1 cellular context compared by ENCODE assay signal in genomic region chr21:33552093-33552998, GRCh38.
A peak's percentile ranks its signal among the peaks of the same experiment; 100 is the strongest.
TF ChIP-seq lines count a peak whose summit lies in the region.

No MANE protein-coding gene starts in this region.

TF ChIP-seq in HepG2, 621 proteins besides CTCF, POLR2A, EP300 and RAD21 (continued from another document):
- TF ChIP-seq ZNF318 (CRISPR knock-in tag; IDR thresholded peaks at IDR 0.05), result no peak
- no peak for TF ChIP-seq ZNF549 (CRISPR knock-in tag; IDR thresholded peaks at IDR 0.05)
- no peak for TF ChIP-seq ZXDC (CRISPR knock-in tag; IDR thresholded peaks at IDR 0.05)
- no peak for TF ChIP-seq ARNTL (CRISPR knock-in tag; IDR thresholded peaks at IDR 0.05)
- no peak for TF ChIP-seq DNMT1 (CRISPR knock-in tag; IDR thresholded peaks at IDR 0.05)
- TF ChIP-seq ZNF556 (CRISPR knock-in tag; IDR thresholded peaks at IDR 0.05; ENCODE audit: borderline replicate concordance), result no peak
- TF ChIP-seq ZFP36L1 (CRISPR knock-in tag; IDR thresholded peaks at IDR 0.05), result no peak
- no peak for TF ChIP-seq ZNF530 (CRISPR knock-in tag; IDR thresholded peaks at IDR 0.05; ENCODE audit: low read depth)
- TF ChIP-seq ZNF224 (CRISPR knock-in tag; IDR thresholded peaks at IDR 0.05), result no peak
- TF ChIP-seq RCOR2 (CRISPR knock-in tag; IDR thresholded peaks at IDR 0.05), result no peak
- no peak for TF ChIP-seq BORCS8-MEF2B (CRISPR knock-in tag; IDR thresholded peaks at IDR 0.05)
- TF ChIP-seq E2F1 (CRISPR knock-in tag; IDR thresholded peaks at IDR 0.05), result no peak
- no peak for TF ChIP-seq EZH2 (conservative IDR thresholded peaks at IDR 0.05; ENCODE audit: low read depth, low read length)
- TF ChIP-seq KDM5A (IDR thresholded peaks at IDR 0.05; ENCODE audit: borderline replicate concordance, low read length), result no peak
- no peak for TF ChIP-seq ZEB1 (IDR thresholded peaks at IDR 0.05; ENCODE audit: insufficient replicate concordance, low read depth)
- no peak for TF ChIP-seq FOXP1 (IDR thresholded peaks at IDR 0.05)
- no peak for TF ChIP-seq FOXP1 (CRISPR knock-in tag; IDR thresholded peaks at IDR 0.05)
- no peak for TF ChIP-seq ZNF83 (CRISPR knock-in tag; IDR thresholded peaks at IDR 0.05; ENCODE audit: borderline replicate concordance)
- no peak for TF ChIP-seq CEBPG (CRISPR knock-in tag; IDR thresholded peaks at IDR 0.05)
- no peak for TF ChIP-seq ZNF44 (CRISPR knock-in tag; IDR thresholded peaks at IDR 0.05)
- no peak for TF ChIP-seq NFATC3 (CRISPR knock-in tag; IDR thresholded peaks at IDR 0.05)
- TF ChIP-seq SNAPC2 (CRISPR knock-in tag; IDR thresholded peaks at IDR 0.05), result no peak
- TF ChIP-seq SYNCRIP (IDR thresholded peaks at IDR 0.05; ENCODE audit: insufficient read depth, low read depth, low read length), result no peak
- no peak for TF ChIP-seq MTF1 (CRISPR knock-in tag; IDR thresholded peaks at IDR 0.05)
- TF ChIP-seq ZSCAN21 (CRISPR knock-in tag; IDR thresholded peaks at IDR 0.05; ENCODE audit: borderline replicate concordance), result no peak
- TF ChIP-seq PCBP2 (optimal IDR thresholded peaks at IDR 0.05; ENCODE audit: low read depth, low read length, poor library complexity, severe bottlenecking), result no peak
- peak; percentile 33; the same call in 1 of the 2 replicates for TF ChIP-seq ZBTB33 (CRISPR knock-in tag; IDR thresholded peaks at IDR 0.05)
- no peak for TF ChIP-seq ATM (IDR thresholded peaks at IDR 0.05; ENCODE audit: borderline replicate concordance)
- TF ChIP-seq ZFP41 (CRISPR knock-in tag; IDR thresholded peaks at IDR 0.05; ENCODE audit: borderline replicate concordance), result no peak
- no peak for TF ChIP-seq ZNF879 (CRISPR knock-in tag; IDR thresholded peaks at IDR 0.05)
- no peak for TF ChIP-seq CENPBD1 (CRISPR knock-in tag; IDR thresholded peaks at IDR 0.05; ENCODE audit: borderline replicate concordance, low read depth)
- TF ChIP-seq KMT2B (CRISPR knock-in tag; IDR thresholded peaks at IDR 0.05), result no peak
- TF ChIP-seq SRSF1 (optimal IDR thresholded peaks at IDR 0.05; ENCODE audit: low read depth, low read length), result no peak
- no peak for TF ChIP-seq ZFP36 (IDR thresholded peaks at IDR 0.05; ENCODE audit: borderline replicate concordance, low read depth, low read length, partially characterized antibody)
- no peak for TF ChIP-seq CHD4 (IDR thresholded peaks at IDR 0.05; ENCODE audit: borderline replicate concordance, low read length)
